In the genomic region with DNA sequence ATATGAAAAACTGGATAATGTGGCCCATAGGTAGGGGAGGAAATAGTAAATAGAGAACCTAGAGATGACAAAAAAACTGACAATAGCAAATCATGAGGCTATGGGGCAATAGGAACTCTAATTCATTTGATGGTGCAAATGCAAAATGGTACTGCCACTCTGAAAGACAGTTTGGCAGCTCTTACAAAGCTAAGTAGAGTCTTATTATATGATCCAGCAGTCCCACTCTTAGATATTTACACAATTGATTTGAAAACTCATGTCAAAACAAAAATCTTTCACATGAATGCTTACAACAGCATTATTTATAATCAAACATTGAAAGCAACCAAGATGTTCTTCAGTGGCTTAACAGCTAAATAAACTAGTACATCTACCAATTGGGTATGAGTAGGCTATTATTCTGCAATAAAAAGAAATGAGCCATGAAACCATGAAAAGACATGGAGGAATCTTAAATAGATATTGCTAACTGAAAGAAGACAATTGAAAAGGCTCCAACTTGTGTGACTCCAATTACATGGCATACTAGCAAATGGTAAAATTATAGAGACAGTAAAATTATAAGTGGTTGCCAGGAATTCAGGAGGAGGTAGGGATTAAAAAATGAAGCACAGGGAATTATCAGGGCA, we compare ENCODE assay signal across 21 cellular contexts.
"Had no signal": no experiment of that assay in that cellular context is flagged by ENCODE, and none has a peak within 500 bp of the region (broad histone marks: within the 10 kb centered on the region; RNA-seq: fewer than 3 reads in every experiment).

No MANE protein-coding gene starts in this region.

- H3K4me2 ChIP-seq: neural progenitor cell had no signal

- H3K36me3 ChIP-seq: gastrocnemius medialis, heart right ventricle, left lung, neural progenitor cell, ovary, suprapubic skin, upper lobe of left lung had no signal

- H3K27me3 Mint-ChIP-seq: central memory CD8-positive, alpha-beta T cell; effector memory CD8-positive, alpha-beta T cell; memory B cell had no signal

- DNase-seq: activated CD4-positive, alpha-beta T cell treated with anti-CD3 and anti-CD28 coated beads, Interleukin-2, amount 50 U/mL, for 4 hours; activated CD4-positive, CD25-positive, alpha-beta regulatory T cell treated with anti-CD3 and anti-CD28 coated beads, Interleukin-2, amount 50 U/mL, for 72 hours; activated T-cell treated with anti-CD3 and anti-CD28 coated beads, Interleukin-2, amount 50 U/mL, for 1 hour; amygdala; cortex of kidney; effector memory CD8-positive, alpha-beta T cell; gastrocnemius medialis; heart right ventricle; left lung; ovary; stimulated activated CD4-positive, alpha-beta T cell treated with anti-CD3 and anti-CD28 coated beads, Interleukin-4, amount 100 ng/mL, for 1 hour; stimulated activated CD8-positive, alpha-beta memory T cell treated with anti-CD3 and anti-CD28 coated beads, Interleukin-4, amount 100 ng/mL, for 48 hours; stimulated activated naive CD8-positive, alpha-beta T cell treated with anti-CD3 and anti-CD28 coated beads, Interleukin-15, Interleukin-2, amounts not matched to agents 100 U/mL and 50 U/mL, for 24 hours; upper lobe of left lung had no signal

- H3K27ac Mint-ChIP-seq: activated naive CD8-positive, alpha-beta T cell; brain; effector memory CD8-positive, alpha-beta T cell; memory B cell; neural progenitor cell had no signal

- H3K4me1 ChIP-seq: gastrocnemius medialis, heart right ventricle, left lung, neural progenitor cell, suprapubic skin, upper lobe of left lung had no signal

- H3K4me1 Mint-ChIP-seq: brain; central memory CD8-positive, alpha-beta T cell; memory B cell; neural progenitor cell had no signal

- H3K27ac ChIP-seq: epithelial cell of prostate, gastrocnemius medialis, heart right ventricle, left lung, neural progenitor cell, ovary, suprapubic skin, upper lobe of left lung had no signal

- H3K9ac ChIP-seq: neural progenitor cell had no signal

- H2AFZ ChIP-seq: neural progenitor cell had no signal

- H3K9me3 ChIP-seq: gastrocnemius medialis, ovary, suprapubic skin, upper lobe of left lung had no signal

- ATAC-seq: effector memory CD8-positive, alpha-beta T cell; gastrocnemius medialis; heart right ventricle; left lung; stimulated activated naive CD8-positive, alpha-beta T cell treated with anti-CD3 and anti-CD28 coated beads, Interleukin-15, Interleukin-2, amounts not matched to agents 100 U/mL and 50 U/mL, for 24 hours had no signal

- H3K27me3 ChIP-seq: gastrocnemius medialis, left lung, neural progenitor cell, ovary, suprapubic skin, upper lobe of left lung had no signal

- H3K4me3 ChIP-seq: gastrocnemius medialis, heart right ventricle, left lung, neural progenitor cell, ovary, suprapubic skin, upper lobe of left lung had no signal

- H3K36me3 Mint-ChIP-seq: activated naive CD8-positive, alpha-beta T cell; brain; memory B cell; neural progenitor cell had no signal

- H3K4me3 Mint-ChIP-seq: activated naive CD8-positive, alpha-beta T cell; brain; central memory CD8-positive, alpha-beta T cell; effector memory CD8-positive, alpha-beta T cell; memory B cell; neural progenitor cell had no signal
